Comparison of ENCODE assay signal across 1 cellular context in genomic region chr1:27348861-27349783, GRCh38.
TF ChIP-seq lines count a peak whose summit lies in the region.

No MANE protein-coding gene starts in this region.

TF ChIP-seq in HEK293, 187 proteins besides CTCF, POLR2A, EP300 and RAD21 (continued from another document):
- TF ChIP-seq PRDM10 (tag by site-specific recombination; IDR thresholded peaks at IDR 0.05): 0 out of 2 replicates have a peak, but pooled peaks have one; percentile 24
- TF ChIP-seq GLIS2 (tag by site-specific recombination; IDR thresholded peaks at IDR 0.05): peak; percentile 71
TF ChIP-seq in HEK293: peak in this region for 38.
